In the genomic region with DNA sequence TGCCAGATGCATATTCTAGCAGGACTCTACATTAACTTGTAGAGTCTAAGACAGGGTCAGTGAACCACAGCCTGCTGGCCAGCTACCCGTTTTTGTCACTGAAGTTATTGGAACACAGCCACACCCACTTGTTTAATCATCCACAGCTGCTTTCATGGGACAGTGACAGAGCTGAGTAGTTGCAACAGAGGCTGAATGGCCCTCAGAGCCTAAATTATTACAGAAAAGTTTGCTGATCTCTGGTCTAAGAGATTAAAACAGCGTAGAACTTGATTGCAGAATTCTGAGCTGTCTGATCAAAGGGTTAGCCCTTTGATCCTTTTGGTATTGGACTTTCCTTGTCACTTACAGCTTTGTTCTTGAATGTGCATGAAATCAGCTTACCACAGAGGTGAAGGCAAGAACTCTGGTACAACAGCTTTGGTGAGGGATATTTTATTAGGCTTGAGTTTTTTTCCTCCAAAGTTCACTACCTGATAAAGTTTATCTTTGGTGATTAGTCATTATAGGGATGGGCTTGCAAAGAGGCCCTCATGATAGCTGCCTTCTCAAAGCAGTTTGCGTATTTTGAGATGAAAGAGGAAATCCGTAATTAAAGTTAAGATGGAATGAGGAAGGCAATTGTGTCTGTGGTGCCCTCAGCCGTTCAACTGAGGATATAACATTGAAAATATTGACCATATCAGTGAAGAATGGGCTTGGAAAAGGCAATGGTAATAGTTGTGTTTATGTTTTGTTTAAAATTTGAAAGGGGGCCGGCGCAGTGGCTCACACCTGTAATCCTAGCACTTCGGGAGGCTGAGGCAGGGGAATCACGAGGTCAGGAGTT, we compare ENCODE assay signal across 11 cellular contexts. TPM values are rescaled to one million over a fixed set of nuclear protein-coding genes. Genes with fewer than 3 reads are reported as not detected.
DNase-seq lines count a peak whose midpoint lies in the region; ATAC-seq, FAIRE-seq and TF ChIP-seq lines count a peak whose summit lies in the region.
"Had no signal": no experiment of that assay in that cellular context is flagged by ENCODE, and none has a peak within 500 bp of the region (broad histone marks: within the 10 kb centered on the region; RNA-seq: fewer than 3 reads in every experiment).

No MANE protein-coding gene starts in this region.

- peaks cover 0 to 12% (median 0%) of the 10 kb centered on the region in 3 donors for H3K36me3 ChIP-seq in pancreas

- H3K4me1 Mint-ChIP-seq in stimulated activated effector memory CD8-positive, alpha-beta T cell treated with anti-CD3 and anti-CD28 coated beads, Interleukin-12 subunit alpha, Interleukin-12 subunit beta, amount 100 ng/mL, for 72 hours: no peaks in the 10 kb centered on the region
- H3K4me1 Mint-ChIP-seq in activated CD8-positive, alpha-beta T cell treated with anti-CD3 and anti-CD28 coated beads, Interleukin-2, amount 10 ng/mL, durations not matched to agents 7 days and 5 days (ENCODE audit: low read depth): no peaks in the 10 kb centered on the region
- H3K4me1 Mint-ChIP-seq: neural crest cell had no signal

- peak; percentile 74 to 85 (median 80) for ATAC-seq in pancreas
- no peak for ATAC-seq in stimulated activated effector memory CD8-positive, alpha-beta T cell treated with anti-CD3 and anti-CD28 coated beads, Interleukin-12 subunit alpha, Interleukin-12 subunit beta, amount 100 ng/mL, for 72 hours
- no peak for ATAC-seq in activated CD8-positive, alpha-beta T cell treated with anti-CD3 and anti-CD28 coated beads, Interleukin-2, amount 10 ng/mL, durations not matched to agents 7 days and 5 days

- peaks cover 0 to 31% (median 26%) of the 10 kb centered on the region in 3 donors for H3K4me1 ChIP-seq in pancreas

- in situ Hi-C loops in Caki2 (cut with HindIII; ENCODE audit: low pct_unique_long_range_greater_than_20kb, low sequenced_read_pairs): no loop called here

- H3K9me3 Mint-ChIP-seq in stimulated activated effector memory CD8-positive, alpha-beta T cell treated with anti-CD3 and anti-CD28 coated beads, Interleukin-12 subunit alpha, Interleukin-12 subunit beta, amount 100 ng/mL, for 72 hours: no peaks in the 10 kb centered on the region
- H3K9me3 Mint-ChIP-seq in activated CD8-positive, alpha-beta T cell treated with anti-CD3 and anti-CD28 coated beads, Interleukin-2, amount 10 ng/mL, durations not matched to agents 7 days and 5 days (ENCODE audit: insufficient read depth): no peaks in the 10 kb centered on the region

- TF ChIP-seq CTCF in pancreas (IDR thresholded peaks at IDR 0.05): no peak

- DNase-seq in Caki2 (ENCODE audit: low read depth): peak; percentile 74
- DNase-seq in RCC 7860 (ENCODE audit: low spot score): peak; percentile 47
- DNase-seq in globus pallidus (ENCODE audit: low spot score): peak; percentile 63
- DNase-seq in pancreas: peak in 2 of 6 donors; percentile 44 to 56
- DNase-seq in stimulated activated effector memory CD8-positive, alpha-beta T cell treated with anti-CD3 and anti-CD28 coated beads, Interleukin-12 subunit alpha, Interleukin-12 subunit beta, amount 100 ng/mL, for 72 hours (ENCODE audit: low spot score in 2 of 2): no peak
- DNase-seq in effector CD4-positive, alpha-beta T cell: no peak
- no peak for DNase-seq in activated CD8-positive, alpha-beta memory T cell treated with anti-CD3 and anti-CD28 coated beads, Interleukin-2, amount 50 U/mL, for 4 hours
- DNase-seq in activated CD8-positive, alpha-beta T cell treated with anti-CD3 and anti-CD28 coated beads, Interleukin-2, amount 10 ng/mL, durations not matched to agents 7 days and 5 days: no peak
- DNase-seq: GDM1 had no signal

- WGBS in pancreas, 2 donors: 58 to 60% methylated on average over 9 of the region's 9 CpGs

- POLR2A ChIA-PET in activated CD8-positive, alpha-beta T cell treated with anti-CD3 and anti-CD28 coated beads, Interleukin-2, amount 10 ng/mL, durations not matched to agents 7 days and 5 days (lab: Charles Lee): no interaction called here

- H3K27ac Mint-ChIP-seq in stimulated activated effector memory CD8-positive, alpha-beta T cell treated with anti-CD3 and anti-CD28 coated beads, Interleukin-12 subunit alpha, Interleukin-12 subunit beta, amount 100 ng/mL, for 72 hours: no peak overlapping the region
- no peak overlapping the region for H3K27ac Mint-ChIP-seq in activated CD8-positive, alpha-beta T cell treated with anti-CD3 and anti-CD28 coated beads, Interleukin-2, amount 10 ng/mL, durations not matched to agents 7 days and 5 days

- no peak overlapping the region for H3K4me3 Mint-ChIP-seq in stimulated activated effector memory CD8-positive, alpha-beta T cell treated with anti-CD3 and anti-CD28 coated beads, Interleukin-12 subunit alpha, Interleukin-12 subunit beta, amount 100 ng/mL, for 72 hours
- H3K4me3 Mint-ChIP-seq in activated CD8-positive, alpha-beta T cell treated with anti-CD3 and anti-CD28 coated beads, Interleukin-2, amount 10 ng/mL, durations not matched to agents 7 days and 5 days: no peak overlapping the region
- H3K4me3 Mint-ChIP-seq: neural crest cell had no signal

- no peaks in the 10 kb centered on the region for H3K36me3 Mint-ChIP-seq in stimulated activated effector memory CD8-positive, alpha-beta T cell treated with anti-CD3 and anti-CD28 coated beads, Interleukin-12 subunit alpha, Interleukin-12 subunit beta, amount 100 ng/mL, for 72 hours
- H3K36me3 Mint-ChIP-seq in activated CD8-positive, alpha-beta T cell treated with anti-CD3 and anti-CD28 coated beads, Interleukin-2, amount 10 ng/mL, durations not matched to agents 7 days and 5 days (ENCODE audit: low read depth): peaks cover 4% of the 10 kb centered on the region

- intact Hi-C loops in pancreas (cut with DNase I): no loop called here

- H3K27ac ChIP-seq in pancreas: peak overlapping the region in 2 of 4 donors; percentile 35 to 63

- no peaks in the 10 kb centered on the region for H3K9me3 ChIP-seq in pancreas

- no peaks in the 10 kb centered on the region for H3K27me3 Mint-ChIP-seq in activated CD8-positive, alpha-beta T cell treated with anti-CD3 and anti-CD28 coated beads, Interleukin-2, amount 10 ng/mL, durations not matched to agents 7 days and 5 days (ENCODE audit: low read depth)

- no peaks in the 10 kb centered on the region for H3K27me3 ChIP-seq in pancreas

- no peak overlapping the region for H3K4me3 ChIP-seq in pancreas

- CTCF ChIA-PET in activated CD8-positive, alpha-beta T cell treated with anti-CD3 and anti-CD28 coated beads, Interleukin-2, amount 10 ng/mL, durations not matched to agents 7 days and 5 days (lab: Charles Lee): no interaction called here

- FAIRE-seq in RCC 7860 (lab: Jason Lieb, UNC): peak; percentile 75
- no peak for FAIRE-seq in pancreas (lab: Jason Lieb, UNC)

RNA-seq across cellular contexts. Expression of a gene that starts 23.7 kb away (rescaled TPM):
- 114 and 124 TPM in 2 replicates for total RNA-seq in Caki2 (2014; rRNA removed; shearing (Covaris generic); ENCODE audit: low replicate concordance)
- total RNA-seq in pancreas: 100 to 1,000 TPM in 1 of 6 donors, 10 to 100 TPM in 5; 47.0 to 102 (median 57.7) TPM
- 10 to 100 TPM; 46.3 to 58.1 TPM for polyA plus RNA-seq in pancreas
- total RNA-seq in activated CD8-positive, alpha-beta T cell treated with anti-CD3 and anti-CD28 coated beads, Interleukin-2, amount 10 ng/mL, durations not matched to agents 7 days and 5 days: 10 to 100 TPM; 25.1 to 27.4 TPM

RNA-seq across cellular contexts. Expression of a gene that starts 44.2 kb away (rescaled TPM):
- total RNA-seq in Caki2 (2014; rRNA removed; shearing (Covaris generic); ENCODE audit: low replicate concordance): 44.7 and 62.1 TPM in 2 replicates
- total RNA-seq in pancreas: not detected
- polyA plus RNA-seq in pancreas: not detected
- total RNA-seq in activated CD8-positive, alpha-beta T cell treated with anti-CD3 and anti-CD28 coated beads, Interleukin-2, amount 10 ng/mL, durations not matched to agents 7 days and 5 days: not detected
- total RNA-seq: H4, neural crest cell had no signal

Comparison
In these comparisons a context has a peak if more than half of its experiments do, and no peak if none do; other contexts are left out.
1. DNase-seq: peak in Caki2 (single experiment), RCC 7860 (single experiment) and globus pallidus (single experiment); none in stimulated activated effector memory CD8-positive, alpha-beta T cell treated with anti-CD3 and anti-CD28 coated beads, Interleukin-12 subunit alpha, Interleukin-12 subunit beta, amount 100 ng/mL, for 72 hours (0 of 2), effector CD4-positive, alpha-beta T cell (single experiment), activated CD8-positive, alpha-beta memory T cell treated with anti-CD3 and anti-CD28 coated beads, Interleukin-2, amount 50 U/mL, for 4 hours (single experiment) and activated CD8-positive, alpha-beta T cell treated with anti-CD3 and anti-CD28 coated beads, Interleukin-2, amount 10 ng/mL, durations not matched to agents 7 days and 5 days (single experiment).
2. ATAC-seq: peak in pancreas (4 of 4); none in stimulated activated effector memory CD8-positive, alpha-beta T cell treated with anti-CD3 and anti-CD28 coated beads, Interleukin-12 subunit alpha, Interleukin-12 subunit beta, amount 100 ng/mL, for 72 hours (single experiment) and activated CD8-positive, alpha-beta T cell treated with anti-CD3 and anti-CD28 coated beads, Interleukin-2, amount 10 ng/mL, durations not matched to agents 7 days and 5 days (single experiment).
3. RNA of a gene that starts 44.2 kb away (total RNA-seq): 44.7 to 62.1 TPM in Caki2; not detected in pancreas and not detected in activated CD8-positive, alpha-beta T cell treated with anti-CD3 and anti-CD28 coated beads, Interleukin-2, amount 10 ng/mL, durations not matched to agents 7 days and 5 days; every median in the first group is over 10 times any median in the second.